Comparison of ENCODE assay signal across 8 cellular contexts in the genomic region with DNA sequence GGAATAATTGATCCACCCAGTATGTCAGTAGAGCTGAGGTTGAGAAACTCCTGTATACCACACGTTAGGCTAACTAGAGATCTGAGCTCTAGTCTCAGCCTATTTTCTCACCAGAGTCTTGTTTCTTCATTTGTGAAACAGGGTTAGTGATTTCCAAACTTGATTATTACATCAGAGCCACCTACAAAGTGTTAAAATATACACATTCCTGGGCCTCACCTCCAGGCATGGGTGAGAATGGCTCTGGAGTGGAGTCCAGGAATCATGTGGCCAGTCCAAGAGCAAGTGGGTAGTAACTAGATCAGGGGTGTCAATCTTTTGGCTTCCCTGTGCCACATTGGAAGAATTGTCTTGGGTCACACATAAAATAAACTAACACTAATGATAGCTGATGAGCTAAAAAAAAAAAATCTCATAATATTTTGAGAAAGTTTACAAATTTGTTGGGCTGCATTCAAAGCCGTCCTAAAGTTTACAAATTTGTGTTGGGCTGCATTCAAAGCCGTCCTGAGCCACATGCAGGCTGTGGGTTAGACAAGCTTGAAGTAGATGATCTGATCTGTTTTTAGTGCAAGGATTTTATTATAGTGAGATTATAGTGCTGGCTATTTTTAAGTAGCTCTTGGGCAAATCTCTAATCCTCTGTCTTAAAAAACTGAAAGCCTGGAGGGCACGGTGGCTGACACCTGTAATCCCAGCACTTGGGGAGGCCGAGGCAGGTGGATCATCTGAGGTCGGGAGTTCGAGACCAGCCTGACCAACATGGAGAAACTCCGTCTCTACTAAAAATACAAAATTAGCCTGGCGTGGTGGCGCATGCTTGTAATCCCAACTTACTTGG. TPM values are rescaled to one million over a fixed set of nuclear protein-coding genes. Genes with fewer than 3 reads are reported as not detected.
DNase-seq lines count a peak whose midpoint lies in the region; ATAC-seq and TF ChIP-seq lines count a peak whose summit lies in the region.

No MANE protein-coding gene starts in this region.

- H3K9me3 ChIP-seq in SU-DHL-6 (ENCODE audit: insufficient read depth, low read length): no peaks in the 10 kb centered on the region
- H3K9me3 ChIP-seq in transverse colon: no peaks in the 10 kb centered on the region

- H3K79me2 ChIP-seq in SU-DHL-6 (ENCODE audit: insufficient read depth, low read length): peaks cover 50% of the 10 kb centered on the region

- peaks cover 20% of the 10 kb centered on the region for H4K20me1 ChIP-seq in SU-DHL-6 (ENCODE audit: low read depth, low read length)

- in situ Hi-C loops in transverse colon (cut with MboI; ENCODE audit: low pct_ligation_motif_present in 1 of 4, low pct_unique_long_range_greater_than_20kb in 1 of 4, low sequenced_read_pairs in 3 of 4): no loop called here

- H3K4me3 Mint-ChIP-seq in activated naive CD4-positive, alpha-beta T cell treated with anti-CD3 and anti-CD28 coated beads, Interleukin-2, amount 50 U/mL, for 24 hours: peak overlapping the region; percentile 100
- H3K4me3 Mint-ChIP-seq in glutamatergic neuron (ENCODE audit: unreplicated experiment): peak overlapping the region; percentile 67

- peaks cover 29% of the 10 kb centered on the region for H3K36me3 ChIP-seq in SU-DHL-6 (ENCODE audit: low read length)
- no peaks in the 10 kb centered on the region for H3K36me3 ChIP-seq in transverse colon

- no peak for TF ChIP-seq POLR2A in transverse colon (IDR thresholded peaks at IDR 0.05)

- intact Hi-C loops in transverse colon (cut with DNase I; ENCODE audit: low total_unique reads): no loop called here

- DNase-seq in activated naive CD4-positive, alpha-beta T cell treated with anti-CD3 and anti-CD28 coated beads, Interleukin-2, amount 50 U/mL, for 72 hours (ENCODE audit: low spot score in 2 of 2): no peak
- DNase-seq in glutamatergic neuron: no peak
- no peak for DNase-seq in transverse colon
- DNase-seq in GM19238 (ENCODE audit: insufficient read length, low spot score): no peak
- no peak for DNase-seq in NCI-H2196 treated with DMSO at 0.1 percent for 48 hours (lab: John Stamatoyannopoulos, UW; ENCODE audit: unreplicated experiment)

- 79% methylated on average over 7 to 10 of the region's 10 CpGs for WGBS in transverse colon (ENCODE audit: low coverage in 1 of 2), 2 donors

- no peak for ATAC-seq in activated naive CD4-positive, alpha-beta T cell treated with anti-CD3 and anti-CD28 coated beads, Interleukin-2, amount 50 U/mL, for 72 hours
- ATAC-seq in esophagus mucosa: no peak

- peaks cover 50% of the 10 kb centered on the region for H3K4me1 Mint-ChIP-seq in activated naive CD4-positive, alpha-beta T cell treated with anti-CD3 and anti-CD28 coated beads, Interleukin-2, amount 50 U/mL, for 24 hours
- H3K4me1 Mint-ChIP-seq in glutamatergic neuron (ENCODE audit: low read depth, unreplicated experiment): peaks cover 11% of the 10 kb centered on the region

- no peaks in the 10 kb centered on the region for H3K27me3 ChIP-seq in SU-DHL-6 (ENCODE audit: low read length)
- no peaks in the 10 kb centered on the region for H3K27me3 ChIP-seq in transverse colon

- H3K4me2 ChIP-seq in SU-DHL-6 (ENCODE audit: low read depth, low read length, poor library complexity, severe bottlenecking): peak overlapping the region; percentile 71

- no peaks in the 10 kb centered on the region for H3K27me3 Mint-ChIP-seq in activated naive CD4-positive, alpha-beta T cell treated with anti-CD3 and anti-CD28 coated beads, Interleukin-2, amount 50 U/mL, for 24 hours
- peaks cover 10% of the 10 kb centered on the region for H3K27me3 Mint-ChIP-seq in glutamatergic neuron (ENCODE audit: unreplicated experiment)

- peak overlapping the region; percentile 74 for H3K27ac Mint-ChIP-seq in activated naive CD4-positive, alpha-beta T cell treated with anti-CD3 and anti-CD28 coated beads, Interleukin-2, amount 50 U/mL, for 24 hours
- peak overlapping the region in 1 of 2 donors; percentile 94 for H3K27ac Mint-ChIP-seq in activated naive CD4-positive, alpha-beta T cell treated with anti-CD3 and anti-CD28 coated beads, Interleukin-2, amount 50 U/mL, for 72 hours
- no peak overlapping the region for H3K27ac Mint-ChIP-seq in glutamatergic neuron (ENCODE audit: unreplicated experiment)

- no peaks in the 10 kb centered on the region for H3K9me3 Mint-ChIP-seq in activated naive CD4-positive, alpha-beta T cell treated with anti-CD3 and anti-CD28 coated beads, Interleukin-2, amount 50 U/mL, for 24 hours
- H3K9me3 Mint-ChIP-seq in activated naive CD4-positive, alpha-beta T cell treated with anti-CD3 and anti-CD28 coated beads, Interleukin-2, amount 50 U/mL, for 72 hours: no peaks in the 10 kb centered on the region
- H3K9me3 Mint-ChIP-seq in glutamatergic neuron (ENCODE audit: unreplicated experiment): peaks cover 9% of the 10 kb centered on the region

- no peak overlapping the region for H2AFZ ChIP-seq in SU-DHL-6 (ENCODE audit: low read depth, low read length, severe bottlenecking)

- peaks cover 16 to 53% (median 41%) of the 10 kb centered on the region in 4 donors for H3K4me1 ChIP-seq in transverse colon

- H3K27ac ChIP-seq in SU-DHL-6 (ENCODE audit: low read depth, low read length) (0 out of 2 replicates have a peak overlapping the region, but pooled peaks have one; percentile 18), transverse colon (peak overlapping the region; percentile 19 to 59 (median 48))

- 0 out of 2 replicates have a peak overlapping the region, but pooled peaks have one; percentile 20 for H3K9ac ChIP-seq in SU-DHL-6 (ENCODE audit: low read length)

- TF ChIP-seq EP300 in transverse colon (IDR thresholded peaks at IDR 0.05; ENCODE audit: low read depth): no peak

- H3F3A ChIP-seq in SU-DHL-6 (ENCODE audit: insufficient read depth): peaks cover 43% of the 10 kb centered on the region

- H3K9me2 ChIP-seq in SU-DHL-6 (replicated peaks; ENCODE audit: insufficient read depth, low read length): no peaks in the 10 kb centered on the region

- H3K4me3 ChIP-seq in SU-DHL-6 (ENCODE audit: insufficient read depth, low read length, poor library complexity, severe bottlenecking): peak overlapping the region; percentile 76
- no peak overlapping the region for H3K4me3 ChIP-seq in transverse colon

- TF ChIP-seq CTCF in SU-DHL-6 (IDR thresholded peaks at IDR 0.05; ENCODE audit: insufficient read depth, low read length, poor library complexity, severe bottlenecking) (no peak), glutamatergic neuron (IDR thresholded peaks at IDR 0.05; ENCODE audit: partially characterized antibody, unreplicated experiment) (no peak), transverse colon (IDR thresholded peaks at IDR 0.05) (no peak)

- H3K36me3 Mint-ChIP-seq in activated naive CD4-positive, alpha-beta T cell treated with anti-CD3 and anti-CD28 coated beads, Interleukin-2, amount 50 U/mL, for 24 hours: peaks cover 26% of the 10 kb centered on the region
- H3K36me3 Mint-ChIP-seq in activated naive CD4-positive, alpha-beta T cell treated with anti-CD3 and anti-CD28 coated beads, Interleukin-2, amount 50 U/mL, for 72 hours: peaks cover 43 to 70% of the 10 kb centered on the region in 2 donors
- no peaks in the 10 kb centered on the region for H3K36me3 Mint-ChIP-seq in glutamatergic neuron (ENCODE audit: unreplicated experiment)

RNA-seq across cellular contexts. Expression of a gene that starts 20.4 kb away (rescaled TPM):
- total RNA-seq in activated naive CD4-positive, alpha-beta T cell treated with anti-CD3 and anti-CD28 coated beads, Interleukin-2, amount 50 U/mL, for 72 hours: not detected
- 1.4 TPM for total RNA-seq in glutamatergic neuron (ENCODE audit: unreplicated experiment)
- total RNA-seq in transverse colon: 1 to 10 TPM in 1 of 4 donors, under 1 TPM in 1, not detected in 2; 0.64 to 6.8 TPM
- total RNA-seq in esophagus mucosa: 0.64 TPM

RNA-seq across cellular contexts. Expression of a gene that starts 22.7 kb away (rescaled TPM):
- total RNA-seq in activated naive CD4-positive, alpha-beta T cell treated with anti-CD3 and anti-CD28 coated beads, Interleukin-2, amount 50 U/mL, for 72 hours: not detected
- total RNA-seq in glutamatergic neuron (ENCODE audit: unreplicated experiment): 20.4 TPM
- total RNA-seq in transverse colon: 10 to 100 TPM in 2 of 4 donors, 1 to 10 TPM in 2; 7.5 to 20.1 (median 11.3) TPM
- total RNA-seq in esophagus mucosa: 2.6 TPM

RNA-seq across cellular contexts. Expression of a gene that starts 25.4 kb away (rescaled TPM):
- not detected for total RNA-seq in activated naive CD4-positive, alpha-beta T cell treated with anti-CD3 and anti-CD28 coated beads, Interleukin-2, amount 50 U/mL, for 72 hours
- total RNA-seq in glutamatergic neuron (ENCODE audit: unreplicated experiment): 0.32 TPM
- total RNA-seq in transverse colon: 1 to 10 TPM in 3 of 4 donors, not detected in 1; 1.4 to 4.4 (median 1.6) TPM
- 24.0 TPM for total RNA-seq in esophagus mucosa

RNA-seq across cellular contexts. Expression of a gene that starts 59.0 kb away (rescaled TPM):
- 10 to 100 TPM; 30.4 to 43.1 TPM for total RNA-seq in activated naive CD4-positive, alpha-beta T cell treated with anti-CD3 and anti-CD28 coated beads, Interleukin-2, amount 50 U/mL, for 72 hours
- 1.9 TPM for total RNA-seq in glutamatergic neuron (ENCODE audit: unreplicated experiment)
- 10 to 100 TPM; 11.3 to 47.4 (median 23.2) TPM for total RNA-seq in transverse colon
- total RNA-seq in esophagus mucosa: 36.8 TPM
